8 cellular contexts compared by ENCODE assay signal in genomic region chr2:171688129-171688465, GRCh38. TPM values are rescaled to one million over a fixed set of nuclear protein-coding genes. Genes with fewer than 3 reads are reported as not detected.
DNase-seq lines count a peak whose midpoint lies in the region; ATAC-seq lines count a peak whose summit lies in the region.

No MANE protein-coding gene starts in this region.

- peak overlapping the region; percentile 55 for H3K27ac Mint-ChIP-seq in activated CD4-positive, alpha-beta memory T cell treated with anti-CD3 and anti-CD28 coated beads, Interleukin-2, amount 10 ng/mL, durations not matched to agents 7 days and 5 days

- CTCF ChIA-PET in activated CD4-positive, alpha-beta memory T cell treated with anti-CD3 and anti-CD28 coated beads, Interleukin-2, amount 10 ng/mL, durations not matched to agents 7 days and 5 days (lab: Charles Lee) = interaction anchor here (1.2 kb wide), 3 partner anchors 18 to 114 kb away, joined by 4 to 5 read pairs (median 4); no protein-coding TSS in a partner anchor

- intact Hi-C loops in right cardiac atrium (cut with DNase I) = no loop called here

- peak overlapping the region; percentile 78 for H3K4me3 Mint-ChIP-seq in activated CD4-positive, alpha-beta memory T cell treated with anti-CD3 and anti-CD28 coated beads, Interleukin-2, amount 10 ng/mL, durations not matched to agents 7 days and 5 days

- peaks cover 24% of the 10 kb centered on the region for H3K36me3 Mint-ChIP-seq in activated CD4-positive, alpha-beta memory T cell treated with anti-CD3 and anti-CD28 coated beads, Interleukin-2, amount 10 ng/mL, durations not matched to agents 7 days and 5 days (ENCODE audit: low read depth)

- H3K27me3 ChIP-seq in right cardiac atrium (ENCODE audit: control insufficient read depth, insufficient read depth) (no peaks in the 10 kb centered on the region), skeletal muscle satellite cell (ENCODE audit: control insufficient read depth, insufficient read depth, low read length) (no peaks in the 10 kb centered on the region)

- H3K4me2 ChIP-seq in skeletal muscle satellite cell (ENCODE audit: low read length) = peak overlapping the region; percentile 94

- H3K9me3 ChIP-seq in right cardiac atrium (ENCODE audit: control insufficient read depth, low read length) (no peaks in the 10 kb centered on the region), skeletal muscle satellite cell (replicated peaks; ENCODE audit: low read length) (no peaks in the 10 kb centered on the region)

- WGBS in right cardiac atrium = 0% methylated on average over 10 of the region's 10 CpGs

- peaks cover 23% of the 10 kb centered on the region for H3K36me3 ChIP-seq in skeletal muscle satellite cell (ENCODE audit: insufficient read depth, low read length)

- no peaks in the 10 kb centered on the region for H3K9me3 Mint-ChIP-seq in activated CD4-positive, alpha-beta memory T cell treated with anti-CD3 and anti-CD28 coated beads, Interleukin-2, amount 10 ng/mL, durations not matched to agents 7 days and 5 days

- peak overlapping the region; percentile 82 for H3K27ac ChIP-seq in right cardiac atrium (ENCODE audit: low read length)

- POLR2A ChIA-PET in activated CD4-positive, alpha-beta memory T cell treated with anti-CD3 and anti-CD28 coated beads, Interleukin-2, amount 10 ng/mL, durations not matched to agents 7 days and 5 days (lab: Charles Lee) = interaction anchor here (1.2 kb wide), 1 partner anchor 234 kb away, joined by 4 read pairs; the partner anchor contains the start of gene HAT1

- DNase-seq in DMS 273 (lab: John Stamatoyannopoulos, UW; ENCODE audit: unreplicated experiment) (peak; percentile 57), DMS 273 treated with DMSO at 0.1 percent for 48 hours (lab: John Stamatoyannopoulos, UW) (no peak), right cardiac atrium (no peak)
- DNase-seq in activated CD4-positive, alpha-beta memory T cell treated with anti-CD3 and anti-CD28 coated beads, Interleukin-2, amount 10 ng/mL, durations not matched to agents 7 days and 5 days = no peak

- H3K4me1 ChIP-seq in right cardiac atrium (ENCODE audit: control insufficient read depth, insufficient read depth, low read length) (peaks cover 1% of the 10 kb centered on the region), skeletal muscle satellite cell (ENCODE audit: control insufficient read depth, insufficient read depth, low read length) (peaks cover 6% of the 10 kb centered on the region)

- peak; percentile 22 for ATAC-seq in HG02938 (IDR thresholded peaks at IDR 0.05; ENCODE audit: unreplicated experiment)
- ATAC-seq in right cardiac atrium = peak in 1 of 2 donors; percentile 13
- ATAC-seq in HG03439 (IDR thresholded peaks at IDR 0.05; ENCODE audit: unreplicated experiment) = no peak
- no peak for ATAC-seq in HG03139 (IDR thresholded peaks at IDR 0.05; ENCODE audit: unreplicated experiment)

- peak overlapping the region; percentile 98 for H3K9ac ChIP-seq in skeletal muscle satellite cell (ENCODE audit: low read depth, low read length)

- H3K27me3 Mint-ChIP-seq in activated CD4-positive, alpha-beta memory T cell treated with anti-CD3 and anti-CD28 coated beads, Interleukin-2, amount 10 ng/mL, durations not matched to agents 7 days and 5 days = peaks cover 6% of the 10 kb centered on the region

- H3K4me3 ChIP-seq in right cardiac atrium (ENCODE audit: low read length) (peak overlapping the region; percentile 74), skeletal muscle satellite cell (ENCODE audit: low read length) (peak overlapping the region; percentile 88)

- H3K4me1 Mint-ChIP-seq in activated CD4-positive, alpha-beta memory T cell treated with anti-CD3 and anti-CD28 coated beads, Interleukin-2, amount 10 ng/mL, durations not matched to agents 7 days and 5 days = peaks cover 18% of the 10 kb centered on the region

RNA-seq across cellular contexts. Expression of gene DYNC1I2, which starts 0.8 kb away (rescaled TPM):
- total RNA-seq in activated CD4-positive, alpha-beta memory T cell treated with anti-CD3 and anti-CD28 coated beads, Interleukin-2, amount 10 ng/mL, durations not matched to agents 7 days and 5 days = 10 to 100 TPM; 51.5 to 55.3 TPM
- total RNA-seq in right cardiac atrium = 10 to 100 TPM; 60.0 to 66.3 (median 62.4) TPM
- polyA plus RNA-seq in right cardiac atrium = 58.8 TPM
- 89.7 and 93.5 TPM in 2 replicates for total RNA-seq in skeletal muscle satellite cell (2012; rRNA removed)
